18 cellular contexts compared by ENCODE assay signal in genomic region chr12:92063641-92064040, GRCh38.
A peak's percentile ranks its signal among the peaks of the same experiment; 100 is the strongest.
DNase-seq lines count a peak whose midpoint lies in the region; TF ChIP-seq lines count a peak whose summit lies in the region.
"Had no signal": no experiment of that assay in that cellular context is flagged by ENCODE, and none has a peak within 500 bp of the region (broad histone marks: within the 10 kb centered on the region; RNA-seq: fewer than 3 reads in every experiment).

No MANE protein-coding gene starts in this region.

- no peak for TF ChIP-seq POLR2A in testis (IDR thresholded peaks at IDR 0.05)

- H3K4me1 Mint-ChIP-seq in activated naive CD8-positive, alpha-beta T cell (ENCODE audit: low read depth): peaks cover 70% of the 10 kb centered on the region
- H3K4me1 Mint-ChIP-seq in glutamatergic neuron (ENCODE audit: low read depth, unreplicated experiment): peaks cover 2% of the 10 kb centered on the region
- peaks cover 61% of the 10 kb centered on the region for H3K4me1 Mint-ChIP-seq in activated CD4-positive, alpha-beta memory T cell treated with anti-CD3 and anti-CD28 coated beads for 36 hours (ENCODE audit: low read depth)

- H3K27ac ChIP-seq in testis: no peak overlapping the region
- H3K27ac ChIP-seq: HL-60 had no signal

- H3K27me3 Mint-ChIP-seq in activated naive CD8-positive, alpha-beta T cell: no peaks in the 10 kb centered on the region
- H3K27me3 Mint-ChIP-seq in glutamatergic neuron (ENCODE audit: unreplicated experiment): no peaks in the 10 kb centered on the region
- H3K27me3 Mint-ChIP-seq in activated CD4-positive, alpha-beta memory T cell treated with anti-CD3 and anti-CD28 coated beads for 36 hours: no peaks in the 10 kb centered on the region

- TF ChIP-seq CTCF in glutamatergic neuron (IDR thresholded peaks at IDR 0.05; ENCODE audit: partially characterized antibody, unreplicated experiment): no peak
- no peak for TF ChIP-seq CTCF in testis (IDR thresholded peaks at IDR 0.05)

- no peak overlapping the region for H3K4me3 Mint-ChIP-seq in activated naive CD8-positive, alpha-beta T cell
- H3K4me3 Mint-ChIP-seq in glutamatergic neuron (ENCODE audit: unreplicated experiment): peak overlapping the region; percentile 30
- H3K4me3 Mint-ChIP-seq in activated CD4-positive, alpha-beta memory T cell treated with anti-CD3 and anti-CD28 coated beads for 36 hours: no peak overlapping the region
- H3K4me3 Mint-ChIP-seq: CD8-positive, alpha-beta T cell; WTC11 had no signal

- POLR2A ChIA-PET in activated CD4-positive, alpha-beta memory T cell treated with anti-CD3 and anti-CD28 coated beads for 36 hours (lab: Charles Lee): interaction anchor here (1.2 kb wide), 1 partner anchor 82 kb away, joined by 3 read pairs; the partner anchor contains the start of gene BTG1

- intact Hi-C loops in testis (cut with DNase I; ENCODE audit: low total_unique reads): no loop called here
- intact Hi-C loops in activated CD4-positive, alpha-beta memory T cell treated with anti-CD3 and anti-CD28 coated beads for 36 hours (cut with micrococcal nuclease): no loop called here

- no peak overlapping the region for H3K4me3 ChIP-seq in testis
- H3K4me3 ChIP-seq: heart left ventricle had no signal

- 32 to 54% methylated on average over 3 of the region's 3 CpGs for WGBS in testis, 2 donors

- H3K9me3 ChIP-seq in testis: no peaks in the 10 kb centered on the region
- H3K9me3 ChIP-seq: heart left ventricle had no signal

- H3K36me3 ChIP-seq in testis (ENCODE audit: low read depth, missing control alignments): no peaks in the 10 kb centered on the region
- H3K36me3 ChIP-seq: heart left ventricle had no signal

- H3K36me3 Mint-ChIP-seq in activated naive CD8-positive, alpha-beta T cell: peaks cover 12% of the 10 kb centered on the region
- H3K36me3 Mint-ChIP-seq in glutamatergic neuron (ENCODE audit: unreplicated experiment): no peaks in the 10 kb centered on the region
- H3K36me3 Mint-ChIP-seq in activated CD4-positive, alpha-beta memory T cell treated with anti-CD3 and anti-CD28 coated beads for 36 hours: peaks cover 6% of the 10 kb centered on the region
- H3K36me3 Mint-ChIP-seq: WTC11 had no signal

- peak overlapping the region; percentile 80 for H3K27ac Mint-ChIP-seq in activated naive CD8-positive, alpha-beta T cell
- peak overlapping the region; percentile 57 for H3K27ac Mint-ChIP-seq in glutamatergic neuron (ENCODE audit: unreplicated experiment)
- no peak overlapping the region for H3K27ac Mint-ChIP-seq in activated CD4-positive, alpha-beta memory T cell treated with anti-CD3 and anti-CD28 coated beads for 36 hours
- H3K27ac Mint-ChIP-seq: CD8-positive, alpha-beta T cell had no signal

- H3K9me3 Mint-ChIP-seq in activated naive CD8-positive, alpha-beta T cell (ENCODE audit: low read depth): no peaks in the 10 kb centered on the region
- H3K9me3 Mint-ChIP-seq in glutamatergic neuron (ENCODE audit: unreplicated experiment): no peaks in the 10 kb centered on the region
- H3K9me3 Mint-ChIP-seq in activated CD4-positive, alpha-beta memory T cell treated with anti-CD3 and anti-CD28 coated beads for 36 hours: peaks cover 2% of the 10 kb centered on the region
- H3K9me3 Mint-ChIP-seq: CD8-positive, alpha-beta T cell; WTC11 had no signal

- no peaks in the 10 kb centered on the region for H3K27me3 ChIP-seq in testis
- H3K27me3 ChIP-seq: heart left ventricle had no signal

- H3K4me1 ChIP-seq in testis: peaks cover 13% of the 10 kb centered on the region

- CTCF ChIA-PET in activated CD4-positive, alpha-beta memory T cell treated with anti-CD3 and anti-CD28 coated beads for 36 hours (lab: Charles Lee): no interaction called here

- DNase-seq in NCI-H446 treated with DMSO at 0.1 percent for 48 hours (lab: John Stamatoyannopoulos, UW) (peak; percentile 6), NCI-H446 (lab: John Stamatoyannopoulos, UW) (no peak), glutamatergic neuron (no peak), testis (peak; percentile 31), DMS153 treated with DMSO at 0.1 percent for 48 hours (lab: John Stamatoyannopoulos, UW; ENCODE audit: unreplicated experiment) (no peak)
- DNase-seq in activated CD8-positive, alpha-beta memory T cell treated with anti-CD3 and anti-CD28 coated beads for 24 hours: no peak
- no peak for DNase-seq in activated CD4-positive, alpha-beta memory T cell treated with anti-CD3 and anti-CD28 coated beads for 36 hours
- DNase-seq: activated naive CD4-positive, alpha-beta T cell treated with anti-CD3 and anti-CD28 coated beads, Interleukin-2, amount 50 U/mL, for 16 hours; CD8-positive, alpha-beta T cell; heart left ventricle; Kasumi-1; NCI-H1694; NCI-H526 treated with DMSO at 0.1 percent for 48 hours; posterior cingulate gyrus; stimulated activated CD4-positive, alpha-beta T cell treated with anti-CD3 and anti-CD28 coated beads, Interleukin-15, amount 100 ng/mL, for 24 hours had no signal

Comparison
In these comparisons a context has a peak if more than half of its experiments do, and no peak if none do; other contexts are left out.
1. DNase-seq: peak in NCI-H446 treated with DMSO at 0.1 percent for 48 hours (single experiment) and testis (single experiment); none in NCI-H446 (0 of 2), glutamatergic neuron (single experiment), activated CD8-positive, alpha-beta memory T cell treated with anti-CD3 and anti-CD28 coated beads for 24 hours (single experiment), DMS153 treated with DMSO at 0.1 percent for 48 hours (single experiment) and activated CD4-positive, alpha-beta memory T cell treated with anti-CD3 and anti-CD28 coated beads for 36 hours (single experiment).